Comparison of ENCODE assay signal across 18 cellular contexts in the genomic region with DNA sequence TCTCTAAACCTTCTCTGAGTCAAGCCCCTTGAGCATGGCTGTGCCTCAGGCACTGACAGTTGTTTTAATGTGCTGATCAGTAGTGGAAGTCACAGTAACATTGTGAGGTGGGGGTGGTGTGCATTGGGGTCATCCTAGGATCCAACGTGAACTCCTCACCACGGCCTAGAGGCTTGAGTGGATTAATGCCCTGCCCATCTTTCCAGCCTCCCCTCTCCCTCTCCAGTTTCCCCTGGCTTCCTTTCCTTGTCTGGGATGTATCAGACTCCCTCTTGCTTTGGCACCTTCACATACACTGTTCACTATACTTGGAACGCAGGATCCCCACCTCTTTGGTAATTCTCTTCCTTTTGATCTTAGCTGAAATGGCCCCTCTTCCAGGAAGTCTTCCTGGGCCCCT.
"Had no signal": no experiment of that assay in that cellular context is flagged by ENCODE, and none has a peak within 500 bp of the region (broad histone marks: within the 10 kb centered on the region; RNA-seq: fewer than 3 reads in every experiment).

No MANE protein-coding gene starts in this region.

- H3K4me1 Mint-ChIP-seq: activated CD4-positive, alpha-beta memory T cell treated with anti-CD3 and anti-CD28 coated beads, Interleukin-2, amount 10 ng/mL, durations not matched to agents 7 days and 5 days; activated naive CD4-positive, alpha-beta T cell treated with anti-CD3 and anti-CD28 coated beads, Interleukin-2, amount 50 U/mL, for 24 hours; activated naive CD8-positive, alpha-beta T cell treated with anti-CD3 and anti-CD28 coated beads, Interleukin-2, amount 10 ng/mL, durations not matched to agents 7 days and 5 days had no signal

- H3K4me3 ChIP-seq: ascending aorta, breast epithelium, K562, SJCRH30, SK-N-MC had no signal

- H3K27me3 ChIP-seq: ascending aorta, SJCRH30 had no signal

- H3K36me3 ChIP-seq: ascending aorta, breast epithelium, SJCRH30, WERI-Rb-1 had no signal

- H3K27ac ChIP-seq: ascending aorta, breast epithelium, SJCRH30, SK-N-MC, WERI-Rb-1 had no signal

- H3K4me1 ChIP-seq: ascending aorta, breast epithelium, SJCRH30 had no signal

- FAIRE-seq: K562 had no signal

- H3K9me3 Mint-ChIP-seq: activated CD4-positive, alpha-beta memory T cell treated with anti-CD3 and anti-CD28 coated beads, Interleukin-2, amount 10 ng/mL, durations not matched to agents 7 days and 5 days; activated naive CD4-positive, alpha-beta T cell treated with anti-CD3 and anti-CD28 coated beads, Interleukin-2, amount 50 U/mL, for 24 hours; activated naive CD8-positive, alpha-beta T cell treated with anti-CD3 and anti-CD28 coated beads, Interleukin-2, amount 10 ng/mL, durations not matched to agents 7 days and 5 days; activated T-helper 2 cell treated with anti-CD3 and anti-CD28 coated beads, Interferon-gamma antibody, Interleukin-2, Interleukin-4, amounts not matched to agents 10 μg/mL and 5 μg/mL and 100 μg/mL, durations not matched to agents 14 hours and 24 hours and 36 hours had no signal

- DNase-seq: activated CD4-positive, alpha-beta memory T cell treated with anti-CD3 and anti-CD28 coated beads, Interleukin-2, amount 10 ng/mL, durations not matched to agents 7 days and 5 days; activated CD4-positive, alpha-beta T cell treated with anti-CD3 and anti-CD28 coated beads for 1 hour; activated CD4-positive, alpha-beta T cell treated with anti-CD3 and anti-CD28 coated beads for 48 hours; activated CD4-positive, CD25-positive, alpha-beta regulatory T cell; activated gamma-delta T cell; activated naive CD4-positive, alpha-beta T cell treated with Interleukin-2 at 50 U/mL for 16 hours; activated naive CD8-positive, alpha-beta T cell treated with anti-CD3 and anti-CD28 coated beads, Interleukin-2, amount 10 ng/mL, durations not matched to agents 7 days and 5 days; activated T-cell treated with anti-CD3 and anti-CD28 coated beads, Interleukin-2, amount 50 U/mL, for 24 hours; central memory CD4-positive, alpha-beta T cell; T1000 had no signal

- H3K27ac Mint-ChIP-seq: activated CD4-positive, alpha-beta memory T cell treated with anti-CD3 and anti-CD28 coated beads, Interleukin-2, amount 10 ng/mL, durations not matched to agents 7 days and 5 days; activated naive CD4-positive, alpha-beta T cell treated with anti-CD3 and anti-CD28 coated beads, Interleukin-2, amount 50 U/mL, for 24 hours; activated naive CD8-positive, alpha-beta T cell treated with anti-CD3 and anti-CD28 coated beads, Interleukin-2, amount 10 ng/mL, durations not matched to agents 7 days and 5 days; activated T-cell treated with anti-CD3 and anti-CD28 coated beads, Interleukin-2, amount 50 U/mL, for 24 hours; activated T-helper 2 cell treated with anti-CD3 and anti-CD28 coated beads, Interferon-gamma antibody, Interleukin-2, Interleukin-4, amounts not matched to agents 10 μg/mL and 5 μg/mL and 100 μg/mL, durations not matched to agents 14 hours and 24 hours and 36 hours had no signal

- H3K4me3 Mint-ChIP-seq: activated CD4-positive, alpha-beta memory T cell treated with anti-CD3 and anti-CD28 coated beads, Interleukin-2, amount 10 ng/mL, durations not matched to agents 7 days and 5 days; activated naive CD4-positive, alpha-beta T cell treated with anti-CD3 and anti-CD28 coated beads, Interleukin-2, amount 50 U/mL, for 24 hours; activated naive CD8-positive, alpha-beta T cell treated with anti-CD3 and anti-CD28 coated beads, Interleukin-2, amount 10 ng/mL, durations not matched to agents 7 days and 5 days; activated T-cell treated with anti-CD3 and anti-CD28 coated beads, Interleukin-2, amount 50 U/mL, for 24 hours had no signal

- H3K9me3 ChIP-seq: ascending aorta, SJCRH30 had no signal

- ATAC-seq: K562 had no signal

- H3K36me3 Mint-ChIP-seq: activated naive CD4-positive, alpha-beta T cell treated with anti-CD3 and anti-CD28 coated beads, Interleukin-2, amount 50 U/mL, for 24 hours; activated naive CD8-positive, alpha-beta T cell treated with anti-CD3 and anti-CD28 coated beads, Interleukin-2, amount 10 ng/mL, durations not matched to agents 7 days and 5 days had no signal
